Comparison of ENCODE assay signal across 5 cellular contexts in genomic region chr2:122417114-122417513, GRCh38.
"Had no signal": no experiment of that assay in that cellular context is flagged by ENCODE, and none has a peak within 500 bp of the region (broad histone marks: within the 10 kb centered on the region; RNA-seq: fewer than 3 reads in every experiment).

No MANE protein-coding gene starts in this region.

- H3K4me3 ChIP-seq: GM23338, K562 had no signal

- DNase-seq: H9, HCEC 1CT, IMR-90 had no signal

- ATAC-seq: GM23338, K562 had no signal
